ENCODE assay signal across 19 cellular contexts in genomic region chr6:10320291-10320690, GRCh38.
"Had no signal": no experiment of that assay in that cellular context is flagged by ENCODE, and none has a peak within 500 bp of the region (broad histone marks: within the 10 kb centered on the region; RNA-seq: fewer than 3 reads in every experiment).

No MANE protein-coding gene starts in this region.

- ATAC-seq: natural killer cell; right cardiac atrium; stimulated activated effector memory CD8-positive, alpha-beta T cell treated with anti-CD3 and anti-CD28 coated beads, Interleukin-12 subunit alpha, Interleukin-12 subunit beta, amount 100 ng/mL, for 72 hours had no signal

- DNase-seq: hypothalamus; immature natural killer cell; islet precursor cell; left ventricle myocardium inferior; mesendoderm; naive B cell; natural killer cell; nephron progenitor cell; occipital lobe; retina; right cardiac atrium; sigmoid colon; small intestine; spleen; stimulated activated CD4-positive, alpha-beta T cell treated with anti-CD3 and anti-CD28 coated beads, Interleukin-4, amount 100 ng/mL, for 24 hours; stimulated activated naive CD4-positive, alpha-beta T cell; tibial artery; uterus had no signal
